In the genomic region with DNA sequence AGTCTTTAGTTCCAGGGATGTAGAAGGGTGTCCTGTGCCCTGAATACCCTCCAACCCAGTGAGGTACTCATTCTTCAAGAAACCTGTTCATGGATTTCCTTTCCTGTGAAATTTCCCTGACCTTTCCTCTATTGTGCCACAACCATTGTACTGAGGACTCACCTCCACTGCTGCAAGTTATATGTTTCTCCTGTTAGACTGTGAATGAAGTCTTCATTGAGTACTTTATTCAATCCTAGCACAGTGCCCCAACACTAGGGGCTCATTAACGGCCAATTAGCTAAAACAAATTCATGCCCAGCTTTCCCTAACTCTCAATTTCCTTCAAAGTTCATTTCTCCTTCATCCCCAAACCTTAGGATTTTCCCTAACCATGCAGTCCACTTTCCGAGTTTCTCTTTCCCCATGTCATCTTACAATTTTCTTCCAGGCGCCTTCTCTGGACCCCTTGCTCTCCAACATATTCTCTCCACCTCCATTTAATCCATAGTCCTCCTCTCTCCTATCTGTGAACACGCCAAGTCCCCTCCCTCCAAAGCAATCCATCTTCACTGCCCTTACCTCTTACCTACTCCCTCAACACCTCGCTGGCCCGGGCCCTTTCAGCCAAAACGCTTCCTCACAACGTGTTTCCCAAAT, we compare ENCODE assay signal across 8 cellular contexts. TPM values are rescaled to one million over a fixed set of nuclear protein-coding genes. Genes with fewer than 3 reads are reported as not detected.
DNase-seq lines count a peak whose midpoint lies in the region; ATAC-seq and TF ChIP-seq lines count a peak whose summit lies in the region.

No MANE protein-coding gene starts in this region.

- DNase-seq in LoVo (ENCODE audit: low spot score), result peak; percentile 8
- no peak for DNase-seq in colonic mucosa
- DNase-seq in naive thymus-derived CD8-positive, alpha-beta T cell, result no peak
- no peak for DNase-seq in GM20000 (ENCODE audit: low spot score)

- H3K9me3 ChIP-seq in colonic mucosa, result no peaks in the 10 kb centered on the region

- peak overlapping the region; percentile 58 to 95 (median 84) for H3K27ac Mint-ChIP-seq in naive thymus-derived CD8-positive, alpha-beta T cell

- peak overlapping the region; percentile 83 to 97 (median 92) for H3K4me3 Mint-ChIP-seq in naive thymus-derived CD8-positive, alpha-beta T cell

- H3K4me1 ChIP-seq in colonic mucosa, result peaks cover 7% of the 10 kb centered on the region

- no peaks in the 10 kb centered on the region for H3K27me3 Mint-ChIP-seq in naive thymus-derived CD8-positive, alpha-beta T cell

- POLR2A ChIA-PET in naive thymus-derived CD8-positive, alpha-beta T cell (lab: Charles Lee), result interaction anchor here (0.7 to 2.9 kb wide), 8 partner anchors 8 to 1437 kb away, joined by 3 to 40 read pairs (median 4); partner anchors contain the start of genes BCAS2, CSDE1, LRIG2 and NRAS

- peak overlapping the region; percentile 86 to 92 for H3K9ac ChIP-seq in colonic mucosa (ENCODE audit: low read depth in 2 of 2, low read length in 2 of 2)

- peak overlapping the region; percentile 89 for H3K27ac ChIP-seq in C4-2B
- no peak overlapping the region for H3K27ac ChIP-seq in colonic mucosa

- peak overlapping the region; percentile 82 for H3K4me3 ChIP-seq in colonic mucosa

- no peak for TF ChIP-seq CTCF in C4-2B (conservative IDR thresholded peaks at IDR 0.05)
- TF ChIP-seq CTCF in colonic mucosa (IDR thresholded peaks at IDR 0.05), result no peak
- no peak for TF ChIP-seq CTCF in GM20000 (IDR thresholded peaks at IDR 0.05; ENCODE audit: extremely low read depth, missing control alignments)

- ATAC-seq in naive thymus-derived CD8-positive, alpha-beta T cell, result no peak
- ATAC-seq in GM19324 (IDR thresholded peaks at IDR 0.05; ENCODE audit: low FRiP score, unreplicated experiment) (no peak), GM18867 (IDR thresholded peaks at IDR 0.05; ENCODE audit: unreplicated experiment) (no peak), GM21528 (IDR thresholded peaks at IDR 0.05; ENCODE audit: low FRiP score, unreplicated experiment) (no peak)

- no peaks in the 10 kb centered on the region for H3K36me3 ChIP-seq in colonic mucosa

- peaks cover 0 to 26% (median 4%) of the 10 kb centered on the region in 3 donors for H3K36me3 Mint-ChIP-seq in naive thymus-derived CD8-positive, alpha-beta T cell

- peaks cover 37 to 70% (median 67%) of the 10 kb centered on the region in 4 donors for H3K4me1 Mint-ChIP-seq in naive thymus-derived CD8-positive, alpha-beta T cell

- no peaks in the 10 kb centered on the region for H3K27me3 ChIP-seq in colonic mucosa

- intact Hi-C loops in colonic mucosa (cut with DNase I), result no loop called here

- H3K9me3 Mint-ChIP-seq in naive thymus-derived CD8-positive, alpha-beta T cell, result no peaks in the 10 kb centered on the region

RNA-seq across cellular contexts. Expression of gene TRIM33, which starts 1.3 kb away (rescaled TPM):
- 10 to 100 TPM; 26.7 to 29.2 TPM for total RNA-seq in colonic mucosa
- 10 to 100 TPM; 57.5 to 58.6 TPM for total RNA-seq in naive thymus-derived CD8-positive, alpha-beta T cell
- polyA plus RNA-seq in naive thymus-derived CD8-positive, alpha-beta T cell, result 10 to 100 TPM; 18.2 to 32.2 (median 23.2) TPM
